Comparison of ENCODE assay signal across 9 cellular contexts in genomic region chr2:85436836-85437487, GRCh38. TPM values are rescaled to one million over a fixed set of nuclear protein-coding genes. Genes with fewer than 3 reads are reported as not detected.
DNase-seq lines count a peak whose midpoint lies in the region; ATAC-seq and TF ChIP-seq lines count a peak whose summit lies in the region.
"Had no signal": no experiment of that assay in that cellular context is flagged by ENCODE, and none has a peak within 500 bp of the region (broad histone marks: within the 10 kb centered on the region; RNA-seq: fewer than 3 reads in every experiment).

No MANE protein-coding gene starts in this region.

- POLR2A ChIA-PET in CD8-positive, alpha-beta memory T cell (lab: Charles Lee), result interaction anchor here (0.6 to 3.0 kb wide), 7 partner anchors 16 to 109 kb away, joined by 3 to 39 read pairs (median 3); partner anchors contain the start of genes ELMOD3, MAT2A, RETSAT and SH2D6

- H3K27me3 ChIP-seq in CD8-positive, alpha-beta memory T cell (ENCODE audit: insufficient read depth, low read length, poor library complexity, severe bottlenecking), result no peaks in the 10 kb centered on the region
- peaks cover 0 to 10% (median 0%) of the 10 kb centered on the region in 3 experiments for H3K27me3 ChIP-seq in neuronal stem cell (ENCODE audit: control insufficient read depth in 3 of 3, insufficient read depth in 3 of 3, low read depth in 1 of 3, low read length in 3 of 3)
- H3K27me3 ChIP-seq: cardiac muscle cell had no signal

- H3K27ac ChIP-seq in CD8-positive, alpha-beta memory T cell (ENCODE audit: low read depth, low read length), result peak overlapping the region; percentile 53
- no peak overlapping the region for H3K27ac ChIP-seq in neuronal stem cell (replicated peaks; ENCODE audit: low read length)

- H2AFZ ChIP-seq in neuronal stem cell (ENCODE audit: low read length), result peak overlapping the region; percentile 68

- H3K14ac ChIP-seq in neuronal stem cell (ENCODE audit: low read length), result peak overlapping the region; percentile 63

- peaks cover 12 to 27% (median 17%) of the 10 kb centered on the region in 3 donors for H3K4me1 Mint-ChIP-seq in CD8-positive, alpha-beta memory T cell
- H3K4me1 Mint-ChIP-seq in IgD-negative memory B cell, result peaks cover 4 to 12% (median 5%) of the 10 kb centered on the region in 3 donors

- peak overlapping the region; percentile 63 for H2BK120ac ChIP-seq in neuronal stem cell (ENCODE audit: low read depth, low read length)

- no peak for ATAC-seq in HG02973 (IDR thresholded peaks at IDR 0.05; ENCODE audit: unreplicated experiment)
- no peak for ATAC-seq in HG03439 (IDR thresholded peaks at IDR 0.05; ENCODE audit: unreplicated experiment)
- ATAC-seq in GM21367 (IDR thresholded peaks at IDR 0.05; ENCODE audit: unreplicated experiment), result no peak

- no peaks in the 10 kb centered on the region for H3K36me3 Mint-ChIP-seq in CD8-positive, alpha-beta memory T cell
- H3K36me3 Mint-ChIP-seq in IgD-negative memory B cell, result no peaks in the 10 kb centered on the region

- H3K4ac ChIP-seq in neuronal stem cell (ENCODE audit: low read length), result no peak overlapping the region

- peak overlapping the region; percentile 75 to 94 (median 83) for H3K4me3 Mint-ChIP-seq in CD8-positive, alpha-beta memory T cell
- H3K4me3 Mint-ChIP-seq in IgD-negative memory B cell, result peak overlapping the region; percentile 58 to 95 (median 88)

- no peak for DNase-seq in CD8-positive, alpha-beta memory T cell
- DNase-seq in choroid plexus epithelial cell (ENCODE audit: low read depth) (peak; percentile 22), neuronal stem cell (ENCODE audit: low spot score) (no peak), NCI-H2081 (lab: John Stamatoyannopoulos, UW) (no peak)

- H3K27me3 Mint-ChIP-seq in CD8-positive, alpha-beta memory T cell, result peaks cover 0 to 1% of the 10 kb centered on the region in 2 donors
- H3K27me3 Mint-ChIP-seq in IgD-negative memory B cell, result no peaks in the 10 kb centered on the region

- H3K23ac ChIP-seq in neuronal stem cell (ENCODE audit: low read depth, low read length, poor library complexity), result peak overlapping the region; percentile 32

- peak overlapping the region; percentile 62 for H2BK5ac ChIP-seq in neuronal stem cell (ENCODE audit: low read length)

- peak overlapping the region; percentile 74 for H2BK15ac ChIP-seq in neuronal stem cell (ENCODE audit: low read length)

- peak overlapping the region; percentile 86 for H4K91ac ChIP-seq in neuronal stem cell (ENCODE audit: low read depth, low read length, poor library complexity)

- WGBS in neuronal stem cell (ENCODE audit: extremely low coverage in 2 of 2, insufficient read length in 2 of 2, insufficient replicate concordance in 1 of 2), 2 donors, result no CpG with 5 or more reads among the region's 10 CpGs

- no peak overlapping the region for H3K4me3 ChIP-seq in CD8-positive, alpha-beta memory T cell (ENCODE audit: low read length)
- H3K4me3 ChIP-seq in choroid plexus epithelial cell (ENCODE audit: low read depth, low read length), result no peak overlapping the region
- no peak overlapping the region for H3K4me3 ChIP-seq in neuronal stem cell (ENCODE audit: low read length in 2 of 2)

- no peak overlapping the region for H4K8ac ChIP-seq in neuronal stem cell (ENCODE audit: low read depth, low read length)

- H3K36me3 ChIP-seq in CD8-positive, alpha-beta memory T cell (ENCODE audit: insufficient read depth, low read length), result no peaks in the 10 kb centered on the region
- H3K36me3 ChIP-seq in neuronal stem cell (replicated peaks in 1 of 2; ENCODE audit: control insufficient read depth in 2 of 2, insufficient read depth in 2 of 2, low read length in 2 of 2), result no peaks in the 10 kb centered on the region
- H3K36me3 ChIP-seq: cardiac muscle cell had no signal

- peak overlapping the region; percentile 88 for H2AK5ac ChIP-seq in neuronal stem cell (ENCODE audit: low read depth, low read length)

- H3K27ac Mint-ChIP-seq in CD8-positive, alpha-beta memory T cell, result peak overlapping the region; percentile 85 to 100 (median 94)
- peak overlapping the region; percentile 67 to 97 (median 90) for H3K27ac Mint-ChIP-seq in IgD-negative memory B cell

- peaks cover 22% of the 10 kb centered on the region for H3K4me1 ChIP-seq in CD8-positive, alpha-beta memory T cell (ENCODE audit: insufficient read depth, low read length)
- H3K4me1 ChIP-seq in neuronal stem cell (ENCODE audit: control insufficient read depth in 2 of 2, insufficient read depth in 1 of 2, low read depth in 1 of 2, low read length in 2 of 2), result peaks cover 13 to 19% of the 10 kb centered on the region in 2 donors

- CTCF ChIA-PET in CD8-positive, alpha-beta memory T cell (lab: Charles Lee), result interaction anchor here (1.2 to 2.7 kb wide), 6 partner anchors 16 to 114 kb away, joined by 4 to 11 read pairs (median 6); partner anchors contain the start of genes ELMOD3, MAT2A, RETSAT and SH2D6

- H3K9ac ChIP-seq in neuronal stem cell (ENCODE audit: low read depth, low read length, poor library complexity), result peak overlapping the region; percentile 80

- no peaks in the 10 kb centered on the region for H3K9me3 ChIP-seq in CD8-positive, alpha-beta memory T cell (ENCODE audit: low read length)
- no peaks in the 10 kb centered on the region for H3K9me3 ChIP-seq in neuronal stem cell (replicated peaks in 1 of 2; ENCODE audit: control insufficient read depth in 2 of 2, insufficient read depth in 1 of 2, low read depth in 1 of 2, low read length in 2 of 2)

- H3K9me3 Mint-ChIP-seq in CD8-positive, alpha-beta memory T cell, result no peaks in the 10 kb centered on the region
- no peaks in the 10 kb centered on the region for H3K9me3 Mint-ChIP-seq in IgD-negative memory B cell

- peak overlapping the region; percentile 89 for H2BK12ac ChIP-seq in neuronal stem cell (ENCODE audit: low read length)

- no peaks in the 10 kb centered on the region for H3K79me1 ChIP-seq in neuronal stem cell (ENCODE audit: low read depth, low read length)

- H3K18ac ChIP-seq in neuronal stem cell (ENCODE audit: low read length), result peak overlapping the region; percentile 97

- peak overlapping the region; percentile 75 for H3K4me2 ChIP-seq in neuronal stem cell (ENCODE audit: insufficient read depth, low read length, poor library complexity, severe bottlenecking)

- TF ChIP-seq CTCF in choroid plexus epithelial cell (conservative IDR thresholded peaks at IDR 0.05; ENCODE audit: low read depth, low read length), result no peak

RNA-seq across cellular contexts. Expression of gene SH2D6, which starts 18.4 kb away (rescaled TPM):
- 1 to 10 TPM in 1 of 2 experiments, under 1 TPM in 1; 0.63 to 1.4 TPM for total RNA-seq in CD8-positive, alpha-beta memory T cell
- not detected for polyA plus RNA-seq in CD8-positive, alpha-beta memory T cell
- polyA plus RNA-seq in IgD-negative memory B cell, result not detected
- 0.15 TPM for polyA plus RNA-seq in neuronal stem cell (2013, experiment 1 of 2)
- polyA plus RNA-seq in neuronal stem cell (2013, experiment 2 of 2), result 0.15 TPM
- total RNA-seq: cardiac muscle cell had no signal
- polyA plus RNA-seq: cardiac muscle cell had no signal

RNA-seq across cellular contexts. Expression of gene CAPG, which starts 26.8 kb away (rescaled TPM):
- 10 to 100 TPM; 22.3 to 22.8 TPM for total RNA-seq in CD8-positive, alpha-beta memory T cell
- polyA plus RNA-seq in CD8-positive, alpha-beta memory T cell, result 36.0 TPM
- polyA plus RNA-seq in IgD-negative memory B cell, result 542 TPM
- 41.7 TPM for polyA plus RNA-seq in neuronal stem cell (2013, experiment 1 of 2)
- 42.5 TPM for polyA plus RNA-seq in neuronal stem cell (2013, experiment 2 of 2)

Comparison
In these comparisons a context has a peak if more than half of its experiments do, and no peak if none do; other contexts are left out.
1. RNA of gene CAPG, which starts 26.8 kb away (polyA plus RNA-seq): 542 TPM in IgD-negative memory B cell (single experiment); 36.0 TPM in CD8-positive, alpha-beta memory T cell (single experiment); every median in the first group is over 10 times any median in the second.